ENCODE assay signal across 8 cellular contexts in genomic region chr1:81052162-81052561, GRCh38.
"Had no signal": no experiment of that assay in that cellular context is flagged by ENCODE, and none has a peak within 500 bp of the region (broad histone marks: within the 10 kb centered on the region; RNA-seq: fewer than 3 reads in every experiment).

No MANE protein-coding gene starts in this region.

- H3K27ac Mint-ChIP-seq: HFFc6 had no signal

- H3K27ac ChIP-seq: GM23248 had no signal

- H3K9ac ChIP-seq: GM23248 had no signal

- H3K9me3 Mint-ChIP-seq: HFFc6 had no signal

- H2AFZ ChIP-seq: GM23248 had no signal

- H3K4me3 Mint-ChIP-seq: HFFc6 had no signal

- DNase-seq: GM23248, H7, HCEC 1CT, HFFc6, IMR-90, KG1 had no signal

- ATAC-seq: K562 had no signal

- FAIRE-seq: HTR-8/SVneo, K562 had no signal

- H3K4me3 ChIP-seq: GM23248, K562 had no signal
